15 cellular contexts compared by ENCODE assay signal in genomic region chr18:55869965-55870585, GRCh38.
A peak's percentile ranks its signal among the peaks of the same experiment; 100 is the strongest.
DNase-seq lines count a peak whose midpoint lies in the region; ATAC-seq and TF ChIP-seq lines count a peak whose summit lies in the region.
"Had no signal": no experiment of that assay in that cellular context is flagged by ENCODE, and none has a peak within 500 bp of the region (broad histone marks: within the 10 kb centered on the region; RNA-seq: fewer than 3 reads in every experiment).

No MANE protein-coding gene starts in this region.

- no peaks in the 10 kb centered on the region for H3K27me3 ChIP-seq in upper lobe of right lung
- H3K27me3 ChIP-seq: ovary had no signal

- peak; percentile 45 for ATAC-seq in upper lobe of right lung
- ATAC-seq in GM19351 (IDR thresholded peaks at IDR 0.05; ENCODE audit: unreplicated experiment) = no peak

- no peaks in the 10 kb centered on the region for H3K9me3 ChIP-seq in upper lobe of right lung
- H3K9me3 ChIP-seq: ovary had no signal

- H3K4me3 ChIP-seq in upper lobe of right lung = no peak overlapping the region
- H3K4me3 ChIP-seq: ovary had no signal

- H3K27ac ChIP-seq in upper lobe of right lung = no peak overlapping the region
- H3K27ac ChIP-seq: ovary had no signal

- no peaks in the 10 kb centered on the region for H3K4me1 ChIP-seq in upper lobe of right lung

- no peak for TF ChIP-seq CTCF in upper lobe of right lung (IDR thresholded peaks at IDR 0.05)

- intact Hi-C loops in upper lobe of right lung (cut with DNase I) = no loop called here

- no peaks in the 10 kb centered on the region for H3K36me3 ChIP-seq in upper lobe of right lung
- H3K36me3 ChIP-seq: ovary had no signal

- DNase-seq in HT1080 (ENCODE audit: low read depth) = peak; percentile 34
- peak; percentile 16 for DNase-seq in dermis blood vessel endothelial cell
- peak; percentile 17 for DNase-seq in hepatic stellate cell (ENCODE audit: low spot score)
- DNase-seq in upper lobe of right lung = no peak
- DNase-seq in Ammon's horn (ENCODE audit: low spot score) = no peak
- DNase-seq in stimulated activated naive CD4-positive, alpha-beta T cell treated with Interleukin-2 at 50 U/mL for 16 hours (lab: John Stamatoyannopoulos, UW) = no peak
- DNase-seq in KG1 (lab: John Stamatoyannopoulos, UW) = no peak
- DNase-seq: activated effector memory CD4-positive, alpha-beta T cell treated with Interleukin-2 at 50 U/mL for 16 hours; CD8-positive, alpha-beta memory T cell; Karpas-422; NCI-H1694; NCI-H510A treated with DMSO at 0.1 percent for 48 hours; substantia nigra had no signal

Comparison
In these comparisons a context has a peak if more than half of its experiments do, and no peak if none do; other contexts are left out.
1. DNase-seq: peak in HT1080 (single experiment), dermis blood vessel endothelial cell (single experiment) and hepatic stellate cell (single experiment); none in upper lobe of right lung (single experiment), Ammon's horn (single experiment), stimulated activated naive CD4-positive, alpha-beta T cell treated with Interleukin-2 at 50 U/mL for 16 hours (single experiment) and KG1 (single experiment).